19 cellular contexts compared by ENCODE assay signal in the genomic region with DNA sequence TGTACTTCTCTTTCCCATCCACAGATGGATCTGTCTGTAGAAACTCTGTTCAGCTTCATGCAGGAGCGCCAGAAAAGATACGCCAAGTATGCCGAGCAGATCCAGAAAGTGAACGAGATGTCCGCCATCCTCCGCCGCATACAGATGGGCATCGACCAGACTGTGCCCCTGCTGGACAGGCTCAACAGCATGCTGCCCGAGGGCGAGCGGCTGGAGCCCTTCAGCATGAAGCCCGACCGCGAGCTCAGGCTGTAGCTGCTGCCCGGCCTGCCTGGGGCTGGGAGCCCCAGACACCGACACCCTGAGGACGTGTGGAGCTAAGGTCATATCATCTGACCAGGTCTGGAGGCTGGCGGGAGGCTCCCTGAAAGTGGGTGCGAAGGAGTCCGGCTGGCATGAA.
DNase-seq lines count a peak whose midpoint lies in the region; ATAC-seq and TF ChIP-seq lines count a peak whose summit lies in the region.
"Had no signal": no experiment of that assay in that cellular context is flagged by ENCODE, and none has a peak within 500 bp of the region (broad histone marks: within the 10 kb centered on the region; RNA-seq: fewer than 3 reads in every experiment).

No MANE protein-coding gene starts in this region.

- no peak overlapping the region for H3K4me3 ChIP-seq in CD8-positive, alpha-beta T cell (ENCODE audit: low read depth, low read length)
- H3K4me3 ChIP-seq in neuronal stem cell (ENCODE audit: low read length in 2 of 2) (no peak overlapping the region), psoas muscle (no peak overlapping the region)
- H3K4me3 ChIP-seq: esophagus muscularis mucosa, gastroesophageal sphincter, thoracic aorta had no signal

- H2AFZ ChIP-seq in neuronal stem cell (ENCODE audit: low read length): no peak overlapping the region

- peaks cover 37% of the 10 kb centered on the region for H3K4me1 ChIP-seq in CD8-positive, alpha-beta T cell (ENCODE audit: insufficient read depth, low read length)
- H3K4me1 ChIP-seq in neuronal stem cell (ENCODE audit: control insufficient read depth in 2 of 2, insufficient read depth in 1 of 2, low read depth in 1 of 2, low read length in 2 of 2): no peaks in the 10 kb centered on the region
- H3K4me1 ChIP-seq in psoas muscle: peaks cover 4% of the 10 kb centered on the region

- H2BK12ac ChIP-seq in neuronal stem cell (ENCODE audit: low read length): no peak overlapping the region

- H3K4ac ChIP-seq in neuronal stem cell (ENCODE audit: low read length): no peak overlapping the region

- H3K36me3 ChIP-seq in CD8-positive, alpha-beta T cell (ENCODE audit: insufficient read depth, low read length): no peaks in the 10 kb centered on the region
- H3K36me3 ChIP-seq in neuronal stem cell (replicated peaks in 1 of 2; ENCODE audit: control insufficient read depth in 2 of 2, insufficient read depth in 2 of 2, low read length in 2 of 2): peaks cover 0 to 4% of the 10 kb centered on the region in 2 donors
- H3K36me3 ChIP-seq in psoas muscle (ENCODE audit: insufficient read depth in 1 of 2, low read depth in 1 of 2): peaks cover 0 to 13% of the 10 kb centered on the region in 2 donors

- H3K14ac ChIP-seq in neuronal stem cell (ENCODE audit: low read length): no peak overlapping the region

- peaks cover 37% of the 10 kb centered on the region for H3K36me3 Mint-ChIP-seq in CD4-positive, alpha-beta T cell (ENCODE audit: low read depth)
- H3K36me3 Mint-ChIP-seq in CD8-positive, alpha-beta T cell: peaks cover 35% of the 10 kb centered on the region
- peaks cover 60% of the 10 kb centered on the region for H3K36me3 Mint-ChIP-seq in activated T-helper 2 cell treated with anti-CD3 and anti-CD28 coated beads, Interferon-gamma antibody, Interleukin-2, Interleukin-4, amounts not matched to agents 10 μg/mL and 5 μg/mL and 100 μg/mL, durations not matched to agents 14 hours and 24 hours and 36 hours (ENCODE audit: low read depth)

- H3K4me3 Mint-ChIP-seq in CD4-positive, alpha-beta T cell: no peak overlapping the region
- no peak overlapping the region for H3K4me3 Mint-ChIP-seq in CD8-positive, alpha-beta T cell
- H3K4me3 Mint-ChIP-seq in activated T-helper 2 cell treated with anti-CD3 and anti-CD28 coated beads, Interferon-gamma antibody, Interleukin-2, Interleukin-4, amounts not matched to agents 10 μg/mL and 5 μg/mL and 100 μg/mL, durations not matched to agents 14 hours and 24 hours and 36 hours (ENCODE audit: low read depth): no peak overlapping the region
- H3K4me3 Mint-ChIP-seq: IgD-negative memory B cell, memory B cell, naive B cell had no signal

- peak in 1 of 10 experiments; percentile 22 for DNase-seq in CD4-positive, alpha-beta T cell
- DNase-seq in CD8-positive, alpha-beta T cell: peak in 1 of 7 experiments; percentile 22
- no peak for DNase-seq in activated T-helper 2 cell treated with anti-CD3 and anti-CD28 coated beads, Interferon-gamma antibody, Interleukin-2, Interleukin-4, amounts not matched to agents 10 μg/mL and 5 μg/mL and 100 μg/mL, durations not matched to agents 14 hours and 24 hours and 36 hours (ENCODE audit: low spot score)
- no peak for DNase-seq in neuronal stem cell (ENCODE audit: low spot score)
- no peak for DNase-seq in NCI-H82 treated with DMSO at 0.1 percent for 48 hours (lab: John Stamatoyannopoulos, UW; ENCODE audit: unreplicated experiment)
- DNase-seq in psoas muscle: no peak
- DNase-seq in stimulated activated CD4-positive, alpha-beta T cell treated with anti-CD3 and anti-CD28 coated beads, Interleukin-2, amount 100 ng/mL, for 48 hours: no peak
- DNase-seq: anterior cingulate cortex, Caco-2, GOT3, naive B cell, NCI-H748 treated with DMSO at 0.1 percent for 48 hours, right cardiac atrium, SHP77 had no signal

- peak overlapping the region; percentile 67 for H3K18ac ChIP-seq in neuronal stem cell (ENCODE audit: low read length)

- no peaks in the 10 kb centered on the region for H3K9me3 Mint-ChIP-seq in CD4-positive, alpha-beta T cell
- no peaks in the 10 kb centered on the region for H3K9me3 Mint-ChIP-seq in CD8-positive, alpha-beta T cell
- H3K9me3 Mint-ChIP-seq in activated T-helper 2 cell treated with anti-CD3 and anti-CD28 coated beads, Interferon-gamma antibody, Interleukin-2, Interleukin-4, amounts not matched to agents 10 μg/mL and 5 μg/mL and 100 μg/mL, durations not matched to agents 14 hours and 24 hours and 36 hours: no peaks in the 10 kb centered on the region
- H3K9me3 Mint-ChIP-seq: IgD-negative memory B cell, memory B cell had no signal

- WGBS in neuronal stem cell (ENCODE audit: extremely low coverage in 2 of 2, insufficient read length in 2 of 2, insufficient replicate concordance in 1 of 2), 2 donors: no CpG with 5 or more reads among the region's 20 CpGs
- WGBS in psoas muscle, 3 donors: 92 to 97% (median 96%) methylated on average over 20 of the region's 20 CpGs

- peak overlapping the region; percentile 61 for H3K27ac ChIP-seq in CD4-positive, alpha-beta T cell (ENCODE audit: low read depth, low read length)
- H3K27ac ChIP-seq in CD8-positive, alpha-beta T cell (ENCODE audit: low read depth, low read length): peak overlapping the region; percentile 60
- H3K27ac ChIP-seq in neuronal stem cell (replicated peaks; ENCODE audit: low read length) (no peak overlapping the region), psoas muscle (no peak overlapping the region)
- H3K27ac ChIP-seq: esophagus muscularis mucosa, gastroesophageal sphincter, thoracic aorta had no signal

- H2BK5ac ChIP-seq in neuronal stem cell (ENCODE audit: low read length): no peak overlapping the region

- no peaks in the 10 kb centered on the region for H3K27me3 ChIP-seq in CD4-positive, alpha-beta T cell (ENCODE audit: control insufficient read depth, insufficient read depth, low read length)
- no peaks in the 10 kb centered on the region for H3K27me3 ChIP-seq in CD8-positive, alpha-beta T cell (ENCODE audit: insufficient read depth, low read length)
- H3K27me3 ChIP-seq in neuronal stem cell (ENCODE audit: control insufficient read depth in 3 of 3, insufficient read depth in 3 of 3, low read depth in 1 of 3, low read length in 3 of 3): no peaks in the 10 kb centered on the region
- no peaks in the 10 kb centered on the region for H3K27me3 ChIP-seq in psoas muscle (ENCODE audit: insufficient read depth in 3 of 3, low read length in 2 of 3)
- H3K27me3 ChIP-seq: esophagus muscularis mucosa, gastroesophageal sphincter had no signal

- peak overlapping the region; percentile 46 for H3K23ac ChIP-seq in neuronal stem cell (ENCODE audit: low read depth, low read length, poor library complexity)

- no peak overlapping the region for H2BK15ac ChIP-seq in neuronal stem cell (ENCODE audit: low read length)

- no peaks in the 10 kb centered on the region for H3K9me3 ChIP-seq in CD4-positive, alpha-beta T cell (ENCODE audit: control insufficient read depth, low read length)
- no peaks in the 10 kb centered on the region for H3K9me3 ChIP-seq in CD8-positive, alpha-beta T cell (ENCODE audit: low read length)
- H3K9me3 ChIP-seq in neuronal stem cell (replicated peaks in 1 of 2; ENCODE audit: control insufficient read depth in 2 of 2, insufficient read depth in 1 of 2, low read depth in 1 of 2, low read length in 2 of 2): peaks cover 0 to 2% of the 10 kb centered on the region in 2 donors
- H3K9me3 ChIP-seq in psoas muscle: no peaks in the 10 kb centered on the region
- H3K9me3 ChIP-seq: Caco-2, esophagus muscularis mucosa, gastroesophageal sphincter, thoracic aorta had no signal

- H4K91ac ChIP-seq in neuronal stem cell (ENCODE audit: low read depth, low read length, poor library complexity): no peak overlapping the region

- no peak overlapping the region for H2BK120ac ChIP-seq in neuronal stem cell (ENCODE audit: low read depth, low read length)

- peak overlapping the region; percentile 98 for H3K27ac Mint-ChIP-seq in CD4-positive, alpha-beta T cell
- peak overlapping the region; percentile 93 for H3K27ac Mint-ChIP-seq in CD8-positive, alpha-beta T cell
- peak overlapping the region; percentile 21 for H3K27ac Mint-ChIP-seq in activated T-helper 2 cell treated with anti-CD3 and anti-CD28 coated beads, Interferon-gamma antibody, Interleukin-2, Interleukin-4, amounts not matched to agents 10 μg/mL and 5 μg/mL and 100 μg/mL, durations not matched to agents 14 hours and 24 hours and 36 hours
- H3K27ac Mint-ChIP-seq: naive B cell had no signal

- CTCF ChIA-PET in CD4-positive, alpha-beta T cell (lab: Charles Lee): interaction anchor here (1.2 to 2.5 kb wide), 8 partner anchors 9 to 201 kb away, joined by 3 to 13 read pairs (median 7); a partner anchor contains a TSS
- CTCF ChIA-PET in CD8-positive, alpha-beta T cell (lab: Charles Lee): interaction anchor here (0.8 to 2.7 kb wide), 7 partner anchors 10 to 99 kb away, joined by 3 to 17 read pairs (median 3); no protein-coding TSS in a partner anchor

- no peak overlapping the region for H2AK5ac ChIP-seq in neuronal stem cell (ENCODE audit: low read depth, low read length)

- H3K4me1 Mint-ChIP-seq in CD4-positive, alpha-beta T cell (ENCODE audit: low read depth): peaks cover 86% of the 10 kb centered on the region
- peaks cover 70% of the 10 kb centered on the region for H3K4me1 Mint-ChIP-seq in CD8-positive, alpha-beta T cell (ENCODE audit: low read depth)
- H3K4me1 Mint-ChIP-seq in activated T-helper 2 cell treated with anti-CD3 and anti-CD28 coated beads, Interferon-gamma antibody, Interleukin-2, Interleukin-4, amounts not matched to agents 10 μg/mL and 5 μg/mL and 100 μg/mL, durations not matched to agents 14 hours and 24 hours and 36 hours (ENCODE audit: low read depth): peaks cover 80% of the 10 kb centered on the region

- H3K9ac ChIP-seq in neuronal stem cell (ENCODE audit: low read depth, low read length, poor library complexity): no peak overlapping the region

- H4K8ac ChIP-seq in neuronal stem cell (ENCODE audit: low read depth, low read length): no peak overlapping the region

- H3K27me3 Mint-ChIP-seq in CD4-positive, alpha-beta T cell: no peaks in the 10 kb centered on the region
- no peaks in the 10 kb centered on the region for H3K27me3 Mint-ChIP-seq in CD8-positive, alpha-beta T cell (ENCODE audit: low read depth)
- no peaks in the 10 kb centered on the region for H3K27me3 Mint-ChIP-seq in activated T-helper 2 cell treated with anti-CD3 and anti-CD28 coated beads, Interferon-gamma antibody, Interleukin-2, Interleukin-4, amounts not matched to agents 10 μg/mL and 5 μg/mL and 100 μg/mL, durations not matched to agents 14 hours and 24 hours and 36 hours (ENCODE audit: low read depth)
- H3K27me3 Mint-ChIP-seq: IgD-negative memory B cell, memory B cell, naive B cell had no signal

- POLR2A ChIA-PET in CD4-positive, alpha-beta T cell (lab: Charles Lee): interaction anchor here (0.6 to 5.7 kb wide), 26 partner anchors 9 to 271 kb away, joined by 3 to 106 read pairs (median 8); a partner anchor contains a TSS
- POLR2A ChIA-PET in CD8-positive, alpha-beta T cell (lab: Charles Lee): interaction anchor here (0.6 to 3.7 kb wide), 9 partner anchors 9 to 231 kb away, joined by 3 to 46 read pairs (median 4); a partner anchor contains a TSS

- TF ChIP-seq CTCF in CD4-positive, alpha-beta T cell (IDR thresholded peaks at IDR 0.05): no peak
- no peak for TF ChIP-seq CTCF in CD8-positive, alpha-beta T cell (IDR thresholded peaks at IDR 0.05)
- TF ChIP-seq CTCF in psoas muscle (IDR thresholded peaks at IDR 0.05): no peak

- no peak for ATAC-seq in CD4-positive, alpha-beta T cell (ENCODE audit: poor library complexity)
- ATAC-seq in CD8-positive, alpha-beta T cell: no peak
- ATAC-seq in psoas muscle: no peak
- ATAC-seq: gastroesophageal sphincter, right cardiac atrium had no signal

- intact Hi-C loops in CD4-positive, alpha-beta T cell (cut with DNase I, micrococcal nuclease): loop anchor here in 1 of 2 experiments (5.0 kb wide), 1 partner anchor 33 kb away; no protein-coding TSS in a partner anchor
- intact Hi-C loops in CD8-positive, alpha-beta T cell (cut with DNase I, micrococcal nuclease): loop anchor here in 1 of 2 experiments (2.0 kb wide), 1 partner anchor 23 kb away; no protein-coding TSS in a partner anchor
- intact Hi-C loops in activated T-helper 2 cell treated with anti-CD3 and anti-CD28 coated beads, Interferon-gamma antibody, Interleukin-2, Interleukin-4, amounts not matched to agents 10 μg/mL and 5 μg/mL and 100 μg/mL, durations not matched to agents 14 hours and 24 hours and 36 hours (cut with micrococcal nuclease): no loop called here
- intact Hi-C loops in psoas muscle (cut with DNase I): no loop called here

- H3K4me2 ChIP-seq in neuronal stem cell (ENCODE audit: insufficient read depth, low read length, poor library complexity, severe bottlenecking): no peak overlapping the region

- H3K79me1 ChIP-seq in neuronal stem cell (ENCODE audit: low read depth, low read length): no peaks in the 10 kb centered on the region

Comparison
In these comparisons a context has a peak if more than half of its experiments do, and no peak if none do; other contexts are left out.
1. H3K27ac ChIP-seq: peak in CD4-positive, alpha-beta T cell (single experiment) and CD8-positive, alpha-beta T cell (single experiment); none in neuronal stem cell (single experiment) and psoas muscle (single experiment).
2. H3K27ac Mint-ChIP-seq: peak in every context shown above with its lines; median percentile 98 in CD4-positive, alpha-beta T cell; 93 in CD8-positive, alpha-beta T cell; 21 in activated T-helper 2 cell treated with anti-CD3 and anti-CD28 coated beads, Interferon-gamma antibody, Interleukin-2, Interleukin-4, amounts not matched to agents 10 μg/mL and 5 μg/mL and 100 μg/mL, durations not matched to agents 14 hours and 24 hours and 36 hours.